Comparison of ENCODE assay signal across 13 cellular contexts in the genomic region with DNA sequence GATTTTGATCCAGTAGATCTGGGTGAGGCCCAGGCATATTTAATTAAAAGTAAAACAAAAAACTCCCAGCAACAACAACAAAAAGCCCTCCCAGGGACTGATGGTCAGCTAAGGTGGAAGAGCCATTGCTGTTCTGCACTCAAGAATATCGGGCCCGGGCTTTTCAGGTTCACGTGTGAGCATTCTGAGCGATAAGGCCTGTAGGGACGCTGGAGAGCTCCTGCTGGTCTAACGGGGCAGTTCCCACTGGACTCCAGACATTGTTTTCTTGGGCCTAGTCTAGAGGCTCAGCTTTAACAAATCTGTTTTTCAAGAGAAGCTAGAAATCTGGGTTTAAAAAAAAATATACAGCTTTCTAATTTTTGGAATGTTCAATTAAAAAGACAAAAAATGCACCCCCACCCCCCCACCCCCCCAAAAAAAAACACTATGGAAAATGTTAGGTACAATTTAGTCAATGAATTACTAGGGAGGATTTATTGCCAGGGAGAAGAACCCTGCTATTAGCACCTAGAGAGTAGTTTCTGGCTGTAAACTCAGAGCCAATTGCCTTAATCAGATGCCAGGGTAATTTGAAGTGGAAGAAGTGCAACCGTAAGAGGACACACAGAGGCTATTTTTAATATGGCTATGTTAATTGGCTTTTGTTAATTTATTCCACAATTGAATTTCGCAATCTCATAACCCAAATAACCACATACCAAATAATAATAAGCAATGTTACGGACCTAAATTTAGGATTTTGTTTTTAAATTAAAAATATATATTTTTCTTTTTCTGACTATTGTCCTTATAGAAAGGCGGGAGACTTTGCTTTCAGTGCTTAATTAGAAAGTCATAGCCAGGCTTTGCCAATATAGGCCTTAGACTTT.
DNase-seq lines count a peak whose midpoint lies in the region; ATAC-seq, FAIRE-seq and TF ChIP-seq lines count a peak whose summit lies in the region.
"Had no signal": no experiment of that assay in that cellular context is flagged by ENCODE, and none has a peak within 500 bp of the region (broad histone marks: within the 10 kb centered on the region; RNA-seq: fewer than 3 reads in every experiment).

No MANE protein-coding gene starts in this region.

- no TSS peak for BruUV-seq in Calu3 (replicated peaks; lab: Mats Ljungman, UMichigan)

- intact Hi-C loops in dorsolateral prefrontal cortex (cut with DNase I) (loop anchor here in 1 of 2 donors (5.0 kb wide), 1 partner anchor 51 kb away; no protein-coding TSS in a partner anchor), left colon (cut with DNase I, micrococcal nuclease) (no loop called here), Calu3 (cut with micrococcal nuclease; ENCODE audit: unreplicated experiment) (no loop called here)
- intact Hi-C loops in activated CD4-positive, alpha-beta T cell treated with anti-CD3 and anti-CD28 coated beads for 36 hours (cut with DNase I, micrococcal nuclease), result no loop called here

- H3K4me3 Mint-ChIP-seq in IgD-negative memory B cell, result peak overlapping the region in 1 of 4 donors; percentile 44
- H3K4me3 Mint-ChIP-seq in activated CD4-positive, alpha-beta T cell treated with anti-CD3 and anti-CD28 coated beads for 36 hours, result no peak overlapping the region
- H3K4me3 Mint-ChIP-seq in Calu3 (ENCODE audit: low read depth, unreplicated experiment), result no peak overlapping the region
- H3K4me3 Mint-ChIP-seq: activated CD4-positive, alpha-beta memory T cell treated with anti-CD3 and anti-CD28 coated beads for 36 hours; activated naive CD4-positive, alpha-beta T cell treated with anti-CD3 and anti-CD28 coated beads, Interleukin-2, amount 10 ng/mL, durations not matched to agents 7 days and 5 days had no signal

- no peak for TF ChIP-seq EP300 in A549 (IDR thresholded peaks at IDR 0.05)

- H3K4me2 ChIP-seq in A549, result 0 out of 3 replicates have a peak overlapping the region, but pooled peaks have one; percentile 4

- no peaks in the 10 kb centered on the region for H3K9me3 ChIP-seq in A549
- H3K9me3 ChIP-seq: upper lobe of left lung had no signal

- H3K36me3 Mint-ChIP-seq in IgD-negative memory B cell, result no peaks in the 10 kb centered on the region
- peaks cover 2% of the 10 kb centered on the region for H3K36me3 Mint-ChIP-seq in activated CD4-positive, alpha-beta T cell treated with anti-CD3 and anti-CD28 coated beads for 36 hours (ENCODE audit: low read depth)
- no peaks in the 10 kb centered on the region for H3K36me3 Mint-ChIP-seq in Calu3 (ENCODE audit: insufficient read depth, unreplicated experiment)
- H3K36me3 Mint-ChIP-seq: activated CD4-positive, alpha-beta memory T cell treated with anti-CD3 and anti-CD28 coated beads for 36 hours had no signal

- H3K4me1 Mint-ChIP-seq in IgD-negative memory B cell, result peaks cover 62 to 84% (median 71%) of the 10 kb centered on the region in 3 donors
- peaks cover 87% of the 10 kb centered on the region for H3K4me1 Mint-ChIP-seq in activated CD4-positive, alpha-beta T cell treated with anti-CD3 and anti-CD28 coated beads for 36 hours
- peaks cover 38% of the 10 kb centered on the region for H3K4me1 Mint-ChIP-seq in Calu3 (ENCODE audit: low read depth, unreplicated experiment)

- DNase-seq in A549 (ENCODE audit: low read depth in 1 of 2, low spot score in 1 of 2) (peak; percentile 21 to 60), dorsolateral prefrontal cortex (no peak), left colon (no peak), putamen (ENCODE audit: low spot score) (no peak), Calu3 (no peak)
- DNase-seq in activated CD4-positive, alpha-beta T cell treated with anti-CD3 and anti-CD28 coated beads for 36 hours, result no peak
- DNase-seq: activated CD4-positive, alpha-beta memory T cell treated with anti-CD3 and anti-CD28 coated beads for 36 hours; activated naive CD4-positive, alpha-beta T cell treated with anti-CD3 and anti-CD28 coated beads, Interleukin-2, amount 10 ng/mL, durations not matched to agents 7 days and 5 days; NCI-H1436; upper lobe of left lung had no signal

- H3K4me3 ChIP-seq in A549 (no peak overlapping the region), dorsolateral prefrontal cortex (peak overlapping the region in 5 of 59 donors; percentile 2 to 10 (median 8))
- H3K4me3 ChIP-seq: upper lobe of left lung had no signal

- H3K27me3 Mint-ChIP-seq in IgD-negative memory B cell, result no peaks in the 10 kb centered on the region
- no peaks in the 10 kb centered on the region for H3K27me3 Mint-ChIP-seq in activated CD4-positive, alpha-beta T cell treated with anti-CD3 and anti-CD28 coated beads for 36 hours
- no peaks in the 10 kb centered on the region for H3K27me3 Mint-ChIP-seq in Calu3 (ENCODE audit: unreplicated experiment)
- H3K27me3 Mint-ChIP-seq: activated CD4-positive, alpha-beta memory T cell treated with anti-CD3 and anti-CD28 coated beads for 36 hours; activated naive CD4-positive, alpha-beta T cell treated with anti-CD3 and anti-CD28 coated beads, Interleukin-2, amount 10 ng/mL, durations not matched to agents 7 days and 5 days had no signal

- no peak for FAIRE-seq in A549 (lab: Jason Lieb, UNC)
- FAIRE-seq: G401.6 had no signal

- CTCF ChIA-PET in A549 (lab: Yijun Ruan, JAX) (interaction anchor here (0.6 to 1.7 kb wide), 6 partner anchors 9 to 357 kb away, joined by 3 to 6 read pairs (median 3); no protein-coding TSS in a partner anchor), Calu3 (lab: Charles Lee) (interaction anchor here (1.1 kb wide), 1 partner anchor 17 kb away, joined by 4 read pairs; no protein-coding TSS in a partner anchor)
- CTCF ChIA-PET in activated CD4-positive, alpha-beta T cell treated with anti-CD3 and anti-CD28 coated beads for 36 hours (lab: Charles Lee), result interaction anchor here (0.5 to 1.0 kb wide), 3 partner anchors 47 to 82 kb away, joined by 3 read pairs; no protein-coding TSS in a partner anchor

- H3K27ac ChIP-seq in A549, result no peak overlapping the region
- H3K27ac ChIP-seq in dorsolateral prefrontal cortex, result peak overlapping the region in 53 of 59 donors; percentile 9 to 93 (median 81)
- H3K27ac ChIP-seq: upper lobe of left lung had no signal

- no peak for TF ChIP-seq POLR2A in A549 (IDR thresholded peaks at IDR 0.05; ENCODE audit: low read length)

- POLR2A ChIA-PET in A549 (lab: Yijun Ruan, JAX), result interaction anchor here (1.1 kb wide), 1 partner anchor 10 kb away, joined by 3 read pairs; no protein-coding TSS in a partner anchor
- POLR2A ChIA-PET in activated CD4-positive, alpha-beta T cell treated with anti-CD3 and anti-CD28 coated beads for 36 hours (lab: Charles Lee), result no interaction called here

- H3K4me1 ChIP-seq in A549, result peaks cover 39% of the 10 kb centered on the region

- H3K27ac Mint-ChIP-seq in IgD-negative memory B cell (peak overlapping the region in 2 of 3 donors; percentile 46 to 89), Calu3 (ENCODE audit: unreplicated experiment) (no peak overlapping the region)
- no peak overlapping the region for H3K27ac Mint-ChIP-seq in activated CD4-positive, alpha-beta T cell treated with anti-CD3 and anti-CD28 coated beads for 36 hours
- H3K27ac Mint-ChIP-seq: activated CD4-positive, alpha-beta memory T cell treated with anti-CD3 and anti-CD28 coated beads for 36 hours; activated naive CD4-positive, alpha-beta T cell treated with anti-CD3 and anti-CD28 coated beads, Interleukin-2, amount 10 ng/mL, durations not matched to agents 7 days and 5 days had no signal

- no peak for TF ChIP-seq RAD21 in A549 (conservative IDR thresholded peaks at IDR 0.05 in 1 of 2, IDR thresholded peaks at IDR 0.05 in 1 of 2)

- 63% methylated on average over 10 of the region's 10 CpGs for WGBS in A549 (ENCODE audit: missing lambda C conversion rate)

- H3K9me3 Mint-ChIP-seq in IgD-negative memory B cell, result no peaks in the 10 kb centered on the region
- H3K9me3 Mint-ChIP-seq in activated CD4-positive, alpha-beta T cell treated with anti-CD3 and anti-CD28 coated beads for 36 hours (ENCODE audit: low read depth), result no peaks in the 10 kb centered on the region
- H3K9me3 Mint-ChIP-seq in Calu3 (ENCODE audit: low read depth, unreplicated experiment), result peaks cover 4% of the 10 kb centered on the region
- H3K9me3 Mint-ChIP-seq: activated CD4-positive, alpha-beta memory T cell treated with anti-CD3 and anti-CD28 coated beads for 36 hours; activated naive CD4-positive, alpha-beta T cell treated with anti-CD3 and anti-CD28 coated beads, Interleukin-2, amount 10 ng/mL, durations not matched to agents 7 days and 5 days had no signal

- ATAC-seq in A549 (peak; percentile 86 to 88; a peak in 5 of 6 replicates), left colon (peak; percentile 48), HG02678 (IDR thresholded peaks at IDR 0.05; ENCODE audit: unreplicated experiment) (no peak)
- no peak for ATAC-seq in activated CD4-positive, alpha-beta T cell treated with anti-CD3 and anti-CD28 coated beads for 36 hours

- H3K27me3 ChIP-seq in dorsolateral prefrontal cortex, result no peaks in the 10 kb centered on the region
- H3K27me3 ChIP-seq: upper lobe of left lung had no signal

- TF ChIP-seq CTCF in A549 (IDR thresholded peaks at IDR 0.05), result no peak
- TF ChIP-seq CTCF in dorsolateral prefrontal cortex (IDR thresholded peaks at IDR 0.05 in 54 of 56, conservative IDR thresholded peaks at IDR 0.05 in 2 of 56; ENCODE audit: low read depth in 1 of 56, partially characterized antibody in 56 of 56), result peak in 32 of 56 donors; percentile 2 to 54 (median 28)
- no peak for TF ChIP-seq CTCF in Calu3 (IDR thresholded peaks at IDR 0.05; ENCODE audit: unreplicated experiment)

TF ChIP-seq in A549, 52 proteins besides CTCF, POLR2A, EP300 and RAD21 (continues in another document):
- TF ChIP-seq ATOH8 (CRISPR knock-in tag; IDR thresholded peaks at IDR 0.05; ENCODE audit: low read depth), result no peak
- TF ChIP-seq, protein P1, sequence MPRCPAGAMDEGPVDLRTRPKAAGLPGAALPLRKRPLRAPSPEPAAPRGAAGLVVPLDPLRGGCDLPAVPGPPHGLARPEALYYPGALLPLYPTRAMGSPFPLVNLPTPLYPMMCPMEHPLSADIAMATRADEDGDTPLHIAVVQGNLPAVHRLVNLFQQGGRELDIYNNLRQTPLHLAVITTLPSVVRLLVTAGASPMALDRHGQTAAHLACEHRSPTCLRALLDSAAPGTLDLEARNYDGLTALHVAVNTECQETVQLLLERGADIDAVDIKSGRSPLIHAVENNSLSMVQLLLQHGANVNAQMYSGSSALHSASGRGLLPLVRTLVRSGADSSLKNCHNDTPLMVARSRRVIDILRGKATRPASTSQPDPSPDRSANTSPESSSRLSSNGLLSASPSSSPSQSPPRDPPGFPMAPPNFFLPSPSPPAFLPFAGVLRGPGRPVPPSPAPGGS (IDR thresholded peaks at IDR 0.05), result no peak
- no peak for TF ChIP-seq HOXB5 (CRISPR knock-in tag; IDR thresholded peaks at IDR 0.05)
- TF ChIP-seq KDM1A (IDR thresholded peaks at IDR 0.05; ENCODE audit: low read depth), result no peak
- no peak for TF ChIP-seq RCOR1 (IDR thresholded peaks at IDR 0.05; ENCODE audit: low read depth, low read length)
- no peak for TF ChIP-seq HOXB13 (CRISPR knock-in tag; IDR thresholded peaks at IDR 0.05; ENCODE audit: low read depth)

Comparison
In these comparisons a context has a peak if more than half of its experiments do, and no peak if none do; other contexts are left out.
1. ATAC-seq: peak in A549 (2 of 2) and left colon (single experiment); none in activated CD4-positive, alpha-beta T cell treated with anti-CD3 and anti-CD28 coated beads for 36 hours (single experiment) and HG02678 (single experiment).
2. DNase-seq: peak in A549 (2 of 2); none in dorsolateral prefrontal cortex (0 of 10), left colon (0 of 2), activated CD4-positive, alpha-beta T cell treated with anti-CD3 and anti-CD28 coated beads for 36 hours (single experiment), putamen (single experiment) and Calu3 (single experiment).
3. H3K27ac ChIP-seq: peak in dorsolateral prefrontal cortex (53 of 59); none in A549 (0 of 2).
4. CTCF ChIP-seq: peak in dorsolateral prefrontal cortex (32 of 56); none in A549 (single experiment) and Calu3 (single experiment).
5. H3K27ac Mint-ChIP-seq: peak in IgD-negative memory B cell (2 of 3); none in activated CD4-positive, alpha-beta T cell treated with anti-CD3 and anti-CD28 coated beads for 36 hours (single experiment) and Calu3 (single experiment).